1 cellular context compared by ENCODE assay signal in genomic region chr17:50426472-50426782, GRCh38.
TF ChIP-seq lines count a peak whose summit lies in the region.

No MANE protein-coding gene starts in this region.

TF ChIP-seq in endothelial cell of umbilical vein, 7 proteins besides CTCF, POLR2A, EP300 and RAD21:
- no peak for TF ChIP-seq GATA2 (IDR thresholded peaks at IDR 0.05; ENCODE audit: insufficient read depth, insufficient read length, low read depth, low read length)
